In genomic region chr6:35302604-35303218, GRCh38 we compare ENCODE assay signal across 8 cellular contexts. TPM values are rescaled to one million over a fixed set of nuclear protein-coding genes. Genes with fewer than 3 reads are reported as not detected.
DNase-seq lines count a peak whose midpoint lies in the region; ATAC-seq lines count a peak whose summit lies in the region.

No MANE protein-coding gene starts in this region.

- ATAC-seq in HG03135 (IDR thresholded peaks at IDR 0.05; ENCODE audit: unreplicated experiment) (peak; percentile 70), left colon (peak; percentile 95)

- DNase-seq in NCI-H2227 (lab: John Stamatoyannopoulos, UW; ENCODE audit: unreplicated experiment) (peak; percentile 10), NCI-H2227 treated with DMSO at 0.1 percent for 48 hours (lab: John Stamatoyannopoulos, UW) (no peak), SK-MEL-5 (ENCODE audit: low read depth, low spot score) (peak; percentile 51), left colon (peak; percentile 77 to 84), NCI-H2196 treated with DMSO at 0.1 percent for 48 hours (lab: John Stamatoyannopoulos, UW; ENCODE audit: unreplicated experiment) (no peak)
- DNase-seq in activated naive CD4-positive, alpha-beta T cell treated with Interleukin-2 at 50 U/mL for 16 hours, result peak; percentile 88
- DNase-seq in stimulated activated CD8-positive, alpha-beta memory T cell treated with anti-CD3 and anti-CD28 coated beads, Interleukin-12 subunit alpha, Interleukin-12 subunit beta, amount 100 ng/mL, for 24 hours (ENCODE audit: extremely low read depth), result peak; percentile 60

- intact Hi-C loops in left colon (cut with DNase I, micrococcal nuclease), result no loop called here

- in situ Hi-C loops in SK-MEL-5 (cut with HindIII; ENCODE audit: low pct_unique_long_range_greater_than_20kb, low sequenced_read_pairs), result no loop called here

RNA-seq across cellular contexts. Expression of gene DEF6, which starts 5.1 kb away (rescaled TPM):
- total RNA-seq in SK-MEL-5 (2014; rRNA removed; shearing (Covaris generic)), result 0.45 and 0.71 TPM in 2 replicates
- polyA plus RNA-seq in SK-MEL-5 (2015; cell fraction: cytosol; rRNA removed), result 0.45 and 0.58 TPM in 2 replicates
- polyA plus RNA-seq in SK-MEL-5 (2015; cell fraction: nucleus; rRNA removed), result 0.74 and 1.2 TPM in 2 replicates
- total RNA-seq in left colon, result 10 to 100 TPM; 10.3 to 10.5 TPM

RNA-seq across cellular contexts. Expression of gene PPARD, which starts 39.6 kb away (rescaled TPM):
- total RNA-seq in SK-MEL-5 (2014; rRNA removed; shearing (Covaris generic)), result 2.9 and 3.6 TPM in 2 replicates
- 16.6 and 18.5 TPM in 2 replicates for polyA plus RNA-seq in SK-MEL-5 (2015; cell fraction: cytosol; rRNA removed)
- 21.2 and 30.1 TPM in 2 replicates for polyA plus RNA-seq in SK-MEL-5 (2015; cell fraction: nucleus; rRNA removed)
- 10 to 100 TPM; 36.0 to 68.0 TPM for total RNA-seq in left colon

RNA-seq across cellular contexts. Expression of gene ZNF76, which starts 43.2 kb away (rescaled TPM):
- 10.0 and 12.9 TPM in 2 replicates for total RNA-seq in SK-MEL-5 (2014; rRNA removed; shearing (Covaris generic))
- 20.1 and 26.8 TPM in 2 replicates for polyA plus RNA-seq in SK-MEL-5 (2015; cell fraction: cytosol; rRNA removed)
- 101 and 154 TPM in 2 replicates for polyA plus RNA-seq in SK-MEL-5 (2015; cell fraction: nucleus; rRNA removed)
- 10 to 100 TPM; 29.1 to 33.5 TPM for total RNA-seq in left colon

Comparison
In these comparisons a context has a peak if more than half of its experiments do, and no peak if none do; other contexts are left out.
1. DNase-seq: peak in NCI-H2227 (single experiment), SK-MEL-5 (single experiment), activated naive CD4-positive, alpha-beta T cell treated with Interleukin-2 at 50 U/mL for 16 hours (single experiment), left colon (2 of 2) and stimulated activated CD8-positive, alpha-beta memory T cell treated with anti-CD3 and anti-CD28 coated beads, Interleukin-12 subunit alpha, Interleukin-12 subunit beta, amount 100 ng/mL, for 24 hours (single experiment); none in NCI-H2227 treated with DMSO at 0.1 percent for 48 hours (single experiment) and NCI-H2196 treated with DMSO at 0.1 percent for 48 hours (single experiment).